17 cellular contexts compared by ENCODE assay signal in genomic region chr2:187826023-187826422, GRCh38.
DNase-seq lines count a peak whose midpoint lies in the region; ATAC-seq and TF ChIP-seq lines count a peak whose summit lies in the region.
"Had no signal": no experiment of that assay in that cellular context is flagged by ENCODE, and none has a peak within 500 bp of the region (broad histone marks: within the 10 kb centered on the region; RNA-seq: fewer than 3 reads in every experiment).

No MANE protein-coding gene starts in this region.

- no peaks in the 10 kb centered on the region for H3K4me1 Mint-ChIP-seq in activated CD4-positive, alpha-beta T cell treated with anti-CD3 and anti-CD28 coated beads, Interleukin-2, amount 10 ng/mL, durations not matched to agents 24 days and 14 days
- H3K4me1 Mint-ChIP-seq: GM23338 had no signal

- no peak for TF ChIP-seq CTCF in AG10803 (conservative IDR thresholded peaks at IDR 0.05; ENCODE audit: low read length)
- TF ChIP-seq CTCF in astrocyte of the cerebellum (IDR thresholded peaks at IDR 0.05; ENCODE audit: low read depth, low read length, missing control alignments): no peak
- no peak for TF ChIP-seq CTCF in GM10266 (IDR thresholded peaks at IDR 0.05; ENCODE audit: control insufficient read depth, insufficient read depth, low read depth, missing control alignments)

- no peak overlapping the region for H3K4me3 ChIP-seq in AG10803 (ENCODE audit: low read length)
- H3K4me3 ChIP-seq in astrocyte of the cerebellum (ENCODE audit: low read depth, low read length): no peak overlapping the region
- H3K4me3 ChIP-seq: GM23338 had no signal

- in situ Hi-C loops in astrocyte of the cerebellum (cut with HindIII; ENCODE audit: low sequenced_read_pairs): no loop called here

- no peaks in the 10 kb centered on the region for H3K9me3 Mint-ChIP-seq in activated CD4-positive, alpha-beta T cell treated with anti-CD3 and anti-CD28 coated beads, Interleukin-2, amount 10 ng/mL, durations not matched to agents 24 days and 14 days

- ATAC-seq in HG03196 (IDR thresholded peaks at IDR 0.05; ENCODE audit: unreplicated experiment): no peak
- ATAC-seq: GM23338, left cardiac atrium, right cardiac atrium had no signal

- no peak overlapping the region for H3K27ac Mint-ChIP-seq in activated CD4-positive, alpha-beta T cell treated with anti-CD3 and anti-CD28 coated beads, Interleukin-2, amount 10 ng/mL, durations not matched to agents 24 days and 14 days
- H3K27ac Mint-ChIP-seq: GM23338 had no signal

- H3K27me3 Mint-ChIP-seq in activated CD4-positive, alpha-beta T cell treated with anti-CD3 and anti-CD28 coated beads, Interleukin-2, amount 10 ng/mL, durations not matched to agents 24 days and 14 days: no peaks in the 10 kb centered on the region

- no peak overlapping the region for H3K4me3 Mint-ChIP-seq in activated CD4-positive, alpha-beta T cell treated with anti-CD3 and anti-CD28 coated beads, Interleukin-2, amount 10 ng/mL, durations not matched to agents 24 days and 14 days
- H3K4me3 Mint-ChIP-seq: GM23338 had no signal

- no peaks in the 10 kb centered on the region for H3K36me3 Mint-ChIP-seq in activated CD4-positive, alpha-beta T cell treated with anti-CD3 and anti-CD28 coated beads, Interleukin-2, amount 10 ng/mL, durations not matched to agents 24 days and 14 days (ENCODE audit: low read depth)

- peak; percentile 4 for DNase-seq in AG10803 (ENCODE audit: low read depth)
- DNase-seq in HT1080 (ENCODE audit: low read depth): peak; percentile 70
- DNase-seq in astrocyte of the cerebellum (ENCODE audit: low read depth): peak; percentile 28
- DNase-seq in medulla oblongata (ENCODE audit: extremely low spot score): peak; percentile 39
- DNase-seq in activated CD4-positive, alpha-beta T cell treated with anti-CD3 and anti-CD28 coated beads, Interleukin-2, amount 10 ng/mL, durations not matched to agents 24 days and 14 days: no peak
- DNase-seq in HPDE6-E6E7 (ENCODE audit: extremely low spot score): no peak
- DNase-seq in GM10266 (ENCODE audit: extremely low spot score): no peak
- DNase-seq: caudate nucleus; effector memory CD4-positive, alpha-beta T cell; foreskin melanocyte; KBM-7; left cardiac atrium; NCI-H2171; right cardiac atrium; WERI-Rb-1 had no signal

- intact Hi-C loops in activated CD4-positive, alpha-beta T cell treated with anti-CD3 and anti-CD28 coated beads, Interleukin-2, amount 10 ng/mL, durations not matched to agents 24 days and 14 days (cut with micrococcal nuclease): no loop called here

Comparison
In these comparisons a context has a peak if more than half of its experiments do, and no peak if none do; other contexts are left out.
1. DNase-seq: peak in AG10803 (single experiment), HT1080 (single experiment), astrocyte of the cerebellum (single experiment) and medulla oblongata (single experiment); none in activated CD4-positive, alpha-beta T cell treated with anti-CD3 and anti-CD28 coated beads, Interleukin-2, amount 10 ng/mL, durations not matched to agents 24 days and 14 days (single experiment), HPDE6-E6E7 (single experiment) and GM10266 (single experiment).